ENCODE assay signal across 8 cellular contexts in the genomic region with DNA sequence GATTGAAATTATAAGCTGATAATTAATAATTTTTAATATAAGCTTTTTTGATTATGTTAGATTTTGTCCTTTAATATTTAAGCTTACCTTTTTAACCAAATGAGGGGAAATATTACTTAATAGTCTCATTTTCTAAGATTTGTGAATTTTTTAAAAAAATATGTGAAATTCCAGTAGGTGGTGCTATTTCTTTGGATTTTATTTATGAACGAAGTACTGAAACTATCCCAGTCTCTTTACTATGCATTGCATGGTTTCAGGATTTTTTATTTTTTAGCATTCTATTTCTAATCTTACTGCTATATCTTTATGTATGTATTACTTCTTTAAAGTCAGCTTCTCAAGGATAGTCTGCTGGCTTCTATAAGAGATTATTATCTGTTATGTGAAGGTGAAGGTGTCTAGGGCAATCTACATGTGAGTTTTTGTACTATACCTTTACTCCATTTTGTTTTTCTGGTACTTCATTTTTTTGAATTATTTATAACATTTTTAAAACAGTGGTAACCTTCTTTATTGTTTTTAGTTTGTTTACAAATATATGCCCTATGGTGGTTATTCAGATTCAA.
A peak's percentile ranks its signal among the peaks of the same experiment; 100 is the strongest.
DNase-seq lines count a peak whose midpoint lies in the region; ATAC-seq and TF ChIP-seq lines count a peak whose summit lies in the region.

No MANE protein-coding gene starts in this region.

- no peak overlapping the region for H3K4me3 ChIP-seq in adipocyte (ENCODE audit: low read length)
- no peak overlapping the region for H3K4me3 ChIP-seq in right lobe of liver

- H3K36me3 ChIP-seq in adipocyte (ENCODE audit: control insufficient read depth, insufficient read depth, low read length, severe bottlenecking) (no peaks in the 10 kb centered on the region), right lobe of liver (no peaks in the 10 kb centered on the region)

- intact Hi-C loops in right lobe of liver (cut with DNase I), result no loop called here

- DNase-seq in COLO829 (ENCODE audit: low spot score) (peak; percentile 15), adipocyte (ENCODE audit: low read depth) (peak; percentile 68), right lobe of liver (no peak), amygdala (lab: John Stamatoyannopoulos, UW) (no peak)

- ATAC-seq in HG02885 (IDR thresholded peaks at IDR 0.05; ENCODE audit: poor library complexity, unreplicated experiment), result peak; percentile 40
- peak in 2 of 4 donors; percentile 19 to 44 for ATAC-seq in right lobe of liver
- no peak for ATAC-seq in HG03520 (IDR thresholded peaks at IDR 0.05; ENCODE audit: unreplicated experiment)
- no peak for ATAC-seq in HG03521 (IDR thresholded peaks at IDR 0.05; ENCODE audit: unreplicated experiment)
- ATAC-seq in GM18520 (IDR thresholded peaks at IDR 0.05; ENCODE audit: unreplicated experiment), result no peak

- TF ChIP-seq POLR2A in right lobe of liver (IDR thresholded peaks at IDR 0.05), result no peak

- H3K9me3 ChIP-seq in adipocyte (ENCODE audit: control insufficient read depth, low read length), result peaks cover 4% of the 10 kb centered on the region
- no peaks in the 10 kb centered on the region for H3K9me3 ChIP-seq in right lobe of liver

- H3K27ac ChIP-seq in right lobe of liver, result no peak overlapping the region

- WGBS in right lobe of liver (ENCODE audit: insufficient coverage, low coverage, low lambda C conversion rate, missing lambda C conversion rate), result 0% methylated on average over 1 of the region's 1 CpG

- H3K4me1 ChIP-seq in adipocyte (ENCODE audit: control insufficient read depth, insufficient read depth, low read length) (no peaks in the 10 kb centered on the region), right lobe of liver (no peaks in the 10 kb centered on the region)

- H3K9ac ChIP-seq in adipocyte (ENCODE audit: low read length), result no peak overlapping the region

- peak; percentile 29 to 56 (median 44) for TF ChIP-seq CTCF in right lobe of liver (IDR thresholded peaks at IDR 0.05)

- no peaks in the 10 kb centered on the region for H3K27me3 ChIP-seq in adipocyte (replicated peaks; ENCODE audit: control insufficient read depth, insufficient read depth, low read length)
- peaks cover 0 to 4% of the 10 kb centered on the region in 2 donors for H3K27me3 ChIP-seq in right lobe of liver

Comparison
In these comparisons a context has a peak if more than half of its experiments do, and no peak if none do; other contexts are left out.
1. DNase-seq: peak in COLO829 (single experiment) and adipocyte (single experiment); none in right lobe of liver (0 of 3) and amygdala (0 of 56).